In the genomic region with DNA sequence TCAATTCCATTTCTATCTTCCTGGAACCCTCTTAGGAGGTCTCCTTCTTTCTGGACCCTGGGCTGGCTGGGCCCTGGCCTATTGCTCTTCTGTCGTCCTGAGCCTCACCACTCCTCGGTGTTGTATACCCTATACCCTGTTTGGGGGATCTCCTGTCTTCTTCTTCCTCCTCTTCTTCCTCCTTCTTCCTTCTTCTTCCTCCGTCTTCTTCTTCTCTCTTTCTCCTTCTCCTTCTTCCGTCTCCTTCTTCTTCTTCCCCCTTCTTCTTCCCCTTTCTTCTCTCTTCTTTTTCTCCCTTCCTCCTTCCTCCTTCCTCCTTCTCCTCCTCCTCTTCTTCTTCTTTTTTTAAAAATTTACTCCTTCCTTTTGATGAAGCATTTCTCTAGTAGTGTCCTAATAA, we compare ENCODE assay signal across 29 cellular contexts.
"Had no signal": no experiment of that assay in that cellular context is flagged by ENCODE, and none has a peak within 500 bp of the region (broad histone marks: within the 10 kb centered on the region; RNA-seq: fewer than 3 reads in every experiment).

No MANE protein-coding gene starts in this region.

- DNase-seq: colonic mucosa; cortex of kidney; dermis blood vessel endothelial cell; dorsolateral prefrontal cortex; effector CD4-positive, alpha-beta T cell; effector CD8-positive, alpha-beta T cell; effector memory CD4-positive, alpha-beta T cell; effector memory CD8-positive, alpha-beta T cell; endodermal cell; erythroblast; esophagus squamous epithelium; foreskin fibroblast; foreskin keratinocyte; foreskin melanocyte; gastrocnemius medialis; glutamatergic neuron; head of caudate nucleus; heart left ventricle; heart right ventricle had no signal

- H3K36me3 ChIP-seq: colonic mucosa, esophagus muscularis mucosa, esophagus squamous epithelium, gastrocnemius medialis, gastroesophageal sphincter, heart left ventricle, heart right ventricle had no signal

- H2AFZ ChIP-seq: hepatocyte had no signal

- H3K27ac ChIP-seq: colonic mucosa, coronary artery, dorsolateral prefrontal cortex, epithelial cell of prostate, esophagus muscularis mucosa, esophagus squamous epithelium, foreskin keratinocyte, gastrocnemius medialis, gastroesophageal sphincter, heart left ventricle, heart right ventricle, hepatocyte had no signal

- ATAC-seq: effector memory CD8-positive, alpha-beta T cell; esophagus mucosa; foreskin keratinocyte; gastrocnemius medialis; gastroesophageal sphincter; heart left ventricle; heart right ventricle had no signal

- FAIRE-seq: colon, endometrium, endothelial cell of umbilical vein, frontal cortex had no signal

- H3K4me3 ChIP-seq: colonic mucosa, coronary artery, dorsolateral prefrontal cortex, esophagus muscularis mucosa, esophagus squamous epithelium, gastrocnemius medialis, gastroesophageal sphincter, heart left ventricle, heart right ventricle, hepatocyte had no signal

- H3K4me2 ChIP-seq: hepatocyte had no signal

- H3K4me1 ChIP-seq: colonic mucosa, esophagus muscularis mucosa, esophagus squamous epithelium, foreskin keratinocyte, gastrocnemius medialis, gastroesophageal sphincter, heart left ventricle, heart right ventricle had no signal

- H3K79me2 ChIP-seq: hepatocyte had no signal

- H3K27me3 ChIP-seq: colonic mucosa, dorsolateral prefrontal cortex, esophagus squamous epithelium, foreskin keratinocyte, gastrocnemius medialis, heart right ventricle, hepatocyte had no signal

- H3K9me3 ChIP-seq: colonic mucosa, esophagus muscularis mucosa, esophagus squamous epithelium, gastrocnemius medialis, gastroesophageal sphincter, heart left ventricle, heart right ventricle had no signal
